ENCODE assay signal across 17 cellular contexts in genomic region chr6:102300350-102300749, GRCh38.
DNase-seq lines count a peak whose midpoint lies in the region; ATAC-seq, FAIRE-seq and TF ChIP-seq lines count a peak whose summit lies in the region.
"Had no signal": no experiment of that assay in that cellular context is flagged by ENCODE, and none has a peak within 500 bp of the region (broad histone marks: within the 10 kb centered on the region; RNA-seq: fewer than 3 reads in every experiment).

No MANE protein-coding gene starts in this region.

- no peaks in the 10 kb centered on the region for H3K9me3 ChIP-seq in PC-3 (ENCODE audit: low read length)
- H3K9me3 ChIP-seq: A549, BE2C had no signal

- FAIRE-seq in urothelium cell line (lab: Jason Lieb, UNC): no peak
- FAIRE-seq: A549, G401.6, GM12891, K562 had no signal

- no peak overlapping the region for H3K27ac Mint-ChIP-seq in Calu3 (ENCODE audit: unreplicated experiment)
- no peak overlapping the region for H3K27ac Mint-ChIP-seq in activated T-helper 2 cell treated with anti-CD3 and anti-CD28 coated beads, Interferon-gamma antibody, Interleukin-2, Interleukin-4, amounts not matched to agents 10 μg/mL and 5 μg/mL and 100 μg/mL, durations not matched to agents 14 hours and 24 hours and 36 hours
- H3K27ac Mint-ChIP-seq: CD8-positive, alpha-beta T cell; GM23338; H9 had no signal

- H3K27me3 Mint-ChIP-seq in Calu3 (ENCODE audit: unreplicated experiment): no peaks in the 10 kb centered on the region
- H3K27me3 Mint-ChIP-seq in activated T-helper 2 cell treated with anti-CD3 and anti-CD28 coated beads, Interferon-gamma antibody, Interleukin-2, Interleukin-4, amounts not matched to agents 10 μg/mL and 5 μg/mL and 100 μg/mL, durations not matched to agents 14 hours and 24 hours and 36 hours (ENCODE audit: low read depth): no peaks in the 10 kb centered on the region

- H3K79me2 ChIP-seq in PC-3 (ENCODE audit: low read length): no peaks in the 10 kb centered on the region

- no peaks in the 10 kb centered on the region for H3K4me1 Mint-ChIP-seq in Calu3 (ENCODE audit: low read depth, unreplicated experiment)
- H3K4me1 Mint-ChIP-seq in activated T-helper 2 cell treated with anti-CD3 and anti-CD28 coated beads, Interferon-gamma antibody, Interleukin-2, Interleukin-4, amounts not matched to agents 10 μg/mL and 5 μg/mL and 100 μg/mL, durations not matched to agents 14 hours and 24 hours and 36 hours (ENCODE audit: low read depth): no peaks in the 10 kb centered on the region
- H3K4me1 Mint-ChIP-seq: GM23338, H9 had no signal

- peak; percentile 1 for DNase-seq in Calu3
- peak; percentile 2 for DNase-seq in ELR (ENCODE audit: low read depth)
- DNase-seq in PC-3: peak; percentile 61
- peak; percentile 71 for DNase-seq in epithelial cell of esophagus (ENCODE audit: low read depth)
- no peak for DNase-seq in HT-29 (ENCODE audit: low spot score)
- no peak for DNase-seq in activated T-helper 2 cell treated with anti-CD3 and anti-CD28 coated beads, Interferon-gamma antibody, Interleukin-2, Interleukin-4, amounts not matched to agents 10 μg/mL and 5 μg/mL and 100 μg/mL, durations not matched to agents 14 hours and 24 hours and 36 hours (ENCODE audit: low spot score)
- no peak for DNase-seq in urothelium cell line (ENCODE audit: low spot score)
- DNase-seq: BE2C; CD8-positive, alpha-beta T cell; COR-L47; H9 had no signal

- no peak overlapping the region for H3K4me3 Mint-ChIP-seq in Calu3 (ENCODE audit: low read depth, unreplicated experiment)
- H3K4me3 Mint-ChIP-seq in activated T-helper 2 cell treated with anti-CD3 and anti-CD28 coated beads, Interferon-gamma antibody, Interleukin-2, Interleukin-4, amounts not matched to agents 10 μg/mL and 5 μg/mL and 100 μg/mL, durations not matched to agents 14 hours and 24 hours and 36 hours (ENCODE audit: low read depth): no peak overlapping the region
- H3K4me3 Mint-ChIP-seq: CD8-positive, alpha-beta T cell; GM23338; H9 had no signal

- H3K27me3 ChIP-seq in PC-3 (ENCODE audit: low read length): no peaks in the 10 kb centered on the region
- H3K27me3 ChIP-seq: BE2C had no signal

- CTCF ChIA-PET in Calu3 (lab: Charles Lee): interaction anchor here (0.5 kb wide), 1 partner anchor 609 kb away, joined by 4 read pairs; no protein-coding TSS in a partner anchor
- CTCF ChIA-PET in PC-3 (lab: Charles Lee): no interaction called here

- peak; percentile 61 for ATAC-seq in PC-3
- ATAC-seq: A549; CD8-positive, alpha-beta T cell; GM23338; K562 had no signal

- no peak for TF ChIP-seq CTCF in Calu3 (IDR thresholded peaks at IDR 0.05; ENCODE audit: unreplicated experiment)
- no peak for TF ChIP-seq CTCF in PC-3 (conservative IDR thresholded peaks at IDR 0.05; ENCODE audit: low read depth, low read length)
- no peak for TF ChIP-seq CTCF in epithelial cell of esophagus (IDR thresholded peaks at IDR 0.05; ENCODE audit: insufficient read depth, low read depth, low read length, missing control alignments)

- H2AFZ ChIP-seq in PC-3 (ENCODE audit: low read length): no peak overlapping the region
- H2AFZ ChIP-seq: GM23338 had no signal

- POLR2A ChIA-PET in PC-3 (lab: Charles Lee; ENCODE audit: unreplicated experiment): no interaction called here

- no peaks in the 10 kb centered on the region for H3K9me2 ChIP-seq in PC-3 (replicated peaks; ENCODE audit: low read length)

- H3K4me2 ChIP-seq in PC-3 (ENCODE audit: low read length): no peak overlapping the region
- H3K4me2 ChIP-seq: A549, GM23338 had no signal

- H3K4me1 ChIP-seq in PC-3 (ENCODE audit: insufficient read depth, low read length): no peaks in the 10 kb centered on the region
- H3K4me1 ChIP-seq: A549, BE2C had no signal

- BruUV-seq in Calu3 (replicated peaks; lab: Mats Ljungman, UMichigan) (no TSS peak), PC-3 (replicated peaks; lab: Mats Ljungman, UMichigan) (no TSS peak)

- H3K4me3 ChIP-seq in PC-3 (ENCODE audit: low read length) (no peak overlapping the region), epithelial cell of esophagus (ENCODE audit: low read length) (no peak overlapping the region)
- H3K4me3 ChIP-seq: A549, GM23338, K562 had no signal

- H3K27ac ChIP-seq in PC-3 (ENCODE audit: low read length): no peak overlapping the region
- H3K27ac ChIP-seq: A549, C4-2B had no signal

- H3K9me3 Mint-ChIP-seq in Calu3 (ENCODE audit: low read depth, unreplicated experiment): no peaks in the 10 kb centered on the region
- peaks cover 25% of the 10 kb centered on the region for H3K9me3 Mint-ChIP-seq in activated T-helper 2 cell treated with anti-CD3 and anti-CD28 coated beads, Interferon-gamma antibody, Interleukin-2, Interleukin-4, amounts not matched to agents 10 μg/mL and 5 μg/mL and 100 μg/mL, durations not matched to agents 14 hours and 24 hours and 36 hours
- H3K9me3 Mint-ChIP-seq: GM23338 had no signal

- H4K20me1 ChIP-seq in PC-3 (ENCODE audit: low read length): no peaks in the 10 kb centered on the region

- no peaks in the 10 kb centered on the region for H3K36me3 Mint-ChIP-seq in Calu3 (ENCODE audit: insufficient read depth, unreplicated experiment)
- H3K36me3 Mint-ChIP-seq in activated T-helper 2 cell treated with anti-CD3 and anti-CD28 coated beads, Interferon-gamma antibody, Interleukin-2, Interleukin-4, amounts not matched to agents 10 μg/mL and 5 μg/mL and 100 μg/mL, durations not matched to agents 14 hours and 24 hours and 36 hours (ENCODE audit: low read depth): no peaks in the 10 kb centered on the region
- H3K36me3 Mint-ChIP-seq: CD8-positive, alpha-beta T cell had no signal

- no peak overlapping the region for H3K9ac ChIP-seq in PC-3 (ENCODE audit: low read length)

- no peaks in the 10 kb centered on the region for H3F3A ChIP-seq in PC-3 (ENCODE audit: low read length, unreplicated experiment)

- H3K36me3 ChIP-seq in PC-3 (ENCODE audit: low read depth, low read length): no peaks in the 10 kb centered on the region
- H3K36me3 ChIP-seq: BE2C had no signal

- intact Hi-C loops in Calu3 (cut with micrococcal nuclease; ENCODE audit: unreplicated experiment): no loop called here
- intact Hi-C loops in PC-3 (cut with micrococcal nuclease): no loop called here
- intact Hi-C loops in activated T-helper 2 cell treated with anti-CD3 and anti-CD28 coated beads, Interferon-gamma antibody, Interleukin-2, Interleukin-4, amounts not matched to agents 10 μg/mL and 5 μg/mL and 100 μg/mL, durations not matched to agents 14 hours and 24 hours and 36 hours (cut with micrococcal nuclease): no loop called here

Comparison
In these comparisons a context has a peak if more than half of its experiments do, and no peak if none do; other contexts are left out.
1. DNase-seq: peak in Calu3 (single experiment), ELR (single experiment), PC-3 (single experiment) and epithelial cell of esophagus (single experiment); none in HT-29 (single experiment), activated T-helper 2 cell treated with anti-CD3 and anti-CD28 coated beads, Interferon-gamma antibody, Interleukin-2, Interleukin-4, amounts not matched to agents 10 μg/mL and 5 μg/mL and 100 μg/mL, durations not matched to agents 14 hours and 24 hours and 36 hours (single experiment) and urothelium cell line (single experiment).